8 cellular contexts compared by ENCODE assay signal in genomic region chr7:5429857-5430611, GRCh38. TPM values are rescaled to one million over a fixed set of nuclear protein-coding genes. Genes with fewer than 3 reads are reported as not detected.
A peak's percentile ranks its signal among the peaks of the same experiment; 100 is the strongest.
DNase-seq lines count a peak whose midpoint lies in the region; ATAC-seq and TF ChIP-seq lines count a peak whose summit lies in the region.

No MANE protein-coding gene starts in this region.

- TF ChIP-seq CTCF in RWPE1 (conservative IDR thresholded peaks at IDR 0.05; ENCODE audit: low read depth) (no peak), neural progenitor cell (IDR thresholded peaks at IDR 0.05) (no peak)

- no peak for DNase-seq in T-helper 1 cell
- DNase-seq in RWPE1 (ENCODE audit: low spot score) = peak; percentile 66
- peak; percentile 68 for DNase-seq in fibroblast of peridontal ligament (ENCODE audit: extremely low read depth)
- DNase-seq in neural progenitor cell (ENCODE audit: low spot score) = peak; percentile 53
- DNase-seq in NCI-H510A (lab: John Stamatoyannopoulos, UW) = no peak

- H3K36me3 ChIP-seq in neural progenitor cell = no peaks in the 10 kb centered on the region

- peaks cover 17% of the 10 kb centered on the region for H3K4me1 Mint-ChIP-seq in T-helper 1 cell treated with Interleukin-12 subunit alpha and Interleukin-12 subunit beta and Interleukin-4 antibody, amounts not matched to agents 30 μg/mL and 1 μg/mL, for 36 hours (ENCODE audit: low read depth)
- peaks cover 40% of the 10 kb centered on the region for H3K4me1 Mint-ChIP-seq in neural progenitor cell

- peaks cover 53% of the 10 kb centered on the region for H4K20me1 ChIP-seq in neural progenitor cell (ENCODE audit: low read depth)

- H3K9me3 Mint-ChIP-seq in T-helper 1 cell treated with Interleukin-12 subunit alpha and Interleukin-12 subunit beta and Interleukin-4 antibody, amounts not matched to agents 30 μg/mL and 1 μg/mL, for 36 hours = peaks cover 11% of the 10 kb centered on the region
- H3K9me3 Mint-ChIP-seq in neural progenitor cell = peaks cover 7% of the 10 kb centered on the region

- peak overlapping the region; percentile 49 for H3K27ac Mint-ChIP-seq in T-helper 1 cell treated with Interleukin-12 subunit alpha and Interleukin-12 subunit beta and Interleukin-4 antibody, amounts not matched to agents 30 μg/mL and 1 μg/mL, for 36 hours
- peak overlapping the region; percentile 97 for H3K27ac Mint-ChIP-seq in neural progenitor cell

- peak overlapping the region; percentile 100 for H3K27ac ChIP-seq in RWPE1
- H3K27ac ChIP-seq in neural progenitor cell = no peak overlapping the region

- H3K9ac ChIP-seq in neural progenitor cell = no peak overlapping the region

- peaks cover 74% of the 10 kb centered on the region for H3K27me3 Mint-ChIP-seq in T-helper 1 cell treated with Interleukin-12 subunit alpha and Interleukin-12 subunit beta and Interleukin-4 antibody, amounts not matched to agents 30 μg/mL and 1 μg/mL, for 36 hours (ENCODE audit: low read depth)
- peaks cover 26% of the 10 kb centered on the region for H3K27me3 Mint-ChIP-seq in neural progenitor cell (ENCODE audit: insufficient read depth, low read depth)

- no peak for ATAC-seq in GM19395 (IDR thresholded peaks at IDR 0.05; ENCODE audit: unreplicated experiment)
- no peak for ATAC-seq in GM18502 (IDR thresholded peaks at IDR 0.05; ENCODE audit: poor library complexity, unreplicated experiment)

- peaks cover 23% of the 10 kb centered on the region for H3K4me1 ChIP-seq in neural progenitor cell

- peaks cover 19% of the 10 kb centered on the region for H3K79me2 ChIP-seq in neural progenitor cell (ENCODE audit: low read depth)

- H3K4me2 ChIP-seq in neural progenitor cell = peak overlapping the region; percentile 87

- peaks cover 53% of the 10 kb centered on the region for H3K27me3 ChIP-seq in neural progenitor cell

- POLR2A ChIA-PET in RWPE1 (lab: Yijun Ruan, JAX; ENCODE audit: low non-redundant PET) = interaction anchor here (0.6 to 1.0 kb wide), 3 partner anchors 18 to 207 kb away, joined by 4 to 5 read pairs (median 4); no protein-coding TSS in a partner anchor

- CTCF ChIA-PET in RWPE1 (lab: Yijun Ruan, JAX) = interaction anchor here (0.6 kb wide), 2 partner anchors 20 to 239 kb away, joined by 3 read pairs; no protein-coding TSS in a partner anchor

- peaks cover 3% of the 10 kb centered on the region for H3K36me3 Mint-ChIP-seq in T-helper 1 cell treated with Interleukin-12 subunit alpha and Interleukin-12 subunit beta and Interleukin-4 antibody, amounts not matched to agents 30 μg/mL and 1 μg/mL, for 36 hours (ENCODE audit: low read depth)
- peaks cover 19% of the 10 kb centered on the region for H3K36me3 Mint-ChIP-seq in neural progenitor cell

- no peaks in the 10 kb centered on the region for H3K9me3 ChIP-seq in neural progenitor cell (ENCODE audit: low read depth)

- peak overlapping the region; percentile 88 for H3K4me3 ChIP-seq in neural progenitor cell

- H3K4me3 Mint-ChIP-seq in T-helper 1 cell treated with Interleukin-12 subunit alpha and Interleukin-12 subunit beta and Interleukin-4 antibody, amounts not matched to agents 30 μg/mL and 1 μg/mL, for 36 hours = peak overlapping the region; percentile 4
- H3K4me3 Mint-ChIP-seq in neural progenitor cell = peak overlapping the region; percentile 94

- H2AFZ ChIP-seq in neural progenitor cell (replicated peaks) = no peak overlapping the region

- H3F3A ChIP-seq in neural progenitor cell (ENCODE audit: low read depth) = peaks cover 36% of the 10 kb centered on the region

RNA-seq across cellular contexts. Expression of gene TNRC18, which starts 6.4 kb away (rescaled TPM):
- total RNA-seq in neural progenitor cell (ENCODE audit: low replicate concordance) = 16.1 and 27.2 TPM in 2 replicates

Comparison
In these comparisons a context has a peak if more than half of its experiments do, and no peak if none do; other contexts are left out.
1. DNase-seq: peak in RWPE1 (single experiment), fibroblast of peridontal ligament (single experiment) and neural progenitor cell (single experiment); none in T-helper 1 cell (0 of 5) and NCI-H510A (single experiment).